ENCODE assay signal across 2 cellular contexts in the genomic region with DNA sequence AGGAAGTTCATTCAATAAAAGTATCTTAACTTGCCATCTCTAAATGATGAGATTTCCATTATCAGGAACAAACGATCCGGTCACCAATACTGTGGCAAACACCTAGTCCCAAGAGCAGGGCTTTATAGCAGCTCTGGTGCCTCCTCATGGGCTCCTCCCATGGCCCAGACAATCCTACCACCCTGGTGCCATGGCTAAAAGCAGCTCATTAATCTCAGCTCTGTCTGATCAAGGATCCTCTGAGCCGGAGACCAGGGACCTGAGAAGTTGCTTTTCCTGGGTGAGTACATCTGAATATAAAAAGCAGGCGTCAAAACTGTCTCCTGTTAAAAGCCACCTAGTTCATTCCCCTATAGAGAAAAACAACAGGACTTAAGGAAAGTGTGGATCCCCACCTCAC.
TF ChIP-seq lines count a peak whose summit lies in the region.

No MANE protein-coding gene starts in this region.

TF ChIP-seq in GM23338, 12 proteins besides CTCF, POLR2A, EP300 and RAD21:
- TF ChIP-seq ZNF331 (CRISPR knock-in tag; IDR thresholded peaks at IDR 0.05; ENCODE audit: low read depth), result no peak
- TF ChIP-seq, protein P1, sequence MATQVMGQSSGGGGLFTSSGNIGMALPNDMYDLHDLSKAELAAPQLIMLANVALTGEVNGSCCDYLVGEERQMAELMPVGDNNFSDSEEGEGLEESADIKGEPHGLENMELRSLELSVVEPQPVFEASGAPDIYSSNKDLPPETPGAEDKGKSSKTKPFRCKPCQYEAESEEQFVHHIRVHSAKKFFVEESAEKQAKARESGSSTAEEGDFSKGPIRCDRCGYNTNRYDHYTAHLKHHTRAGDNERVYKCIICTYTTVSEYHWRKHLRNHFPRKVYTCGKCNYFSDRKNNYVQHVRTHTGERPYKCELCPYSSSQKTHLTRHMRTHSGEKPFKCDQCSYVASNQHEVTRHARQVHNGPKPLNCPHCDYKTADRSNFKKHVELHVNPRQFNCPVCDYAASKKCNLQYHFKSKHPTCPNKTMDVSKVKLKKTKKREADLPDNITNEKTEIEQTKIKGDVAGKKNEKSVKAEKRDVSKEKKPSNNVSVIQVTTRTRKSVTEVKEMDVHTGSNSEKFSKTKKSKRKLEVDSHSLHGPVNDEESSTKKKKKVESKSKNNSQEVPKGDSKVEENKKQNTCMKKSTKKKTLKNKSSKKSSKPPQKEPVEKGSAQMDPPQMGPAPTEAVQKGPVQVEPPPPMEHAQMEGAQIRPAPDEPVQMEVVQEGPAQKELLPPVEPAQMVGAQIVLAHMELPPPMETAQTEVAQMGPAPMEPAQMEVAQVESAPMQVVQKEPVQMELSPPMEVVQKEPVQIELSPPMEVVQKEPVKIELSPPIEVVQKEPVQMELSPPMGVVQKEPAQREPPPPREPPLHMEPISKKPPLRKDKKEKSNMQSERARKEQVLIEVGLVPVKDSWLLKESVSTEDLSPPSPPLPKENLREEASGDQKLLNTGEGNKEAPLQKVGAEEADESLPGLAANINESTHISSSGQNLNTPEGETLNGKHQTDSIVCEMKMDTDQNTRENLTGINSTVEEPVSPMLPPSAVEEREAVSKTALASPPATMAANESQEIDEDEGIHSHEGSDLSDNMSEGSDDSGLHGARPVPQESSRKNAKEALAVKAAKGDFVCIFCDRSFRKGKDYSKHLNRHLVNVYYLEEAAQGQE (IDR thresholded peaks at IDR 0.05; ENCODE audit: unreplicated experiment), result no peak

TF ChIP-seq in IMR-90, 13 proteins besides CTCF, POLR2A, EP300 and RAD21:
- no peak for TF ChIP-seq CEBPB (IDR thresholded peaks at IDR 0.05; ENCODE audit: low read depth, low read length)
- no peak for TF ChIP-seq MXI1 (IDR thresholded peaks at IDR 0.05; ENCODE audit: borderline replicate concordance, low read depth, low read length)
- no peak for TF ChIP-seq SMC3 (IDR thresholded peaks at IDR 0.05; ENCODE audit: low read depth, low read length)
- no peak for TF ChIP-seq MAFK (IDR thresholded peaks at IDR 0.05; ENCODE audit: low read depth, low read length)
- no peak for TF ChIP-seq RFX5 (IDR thresholded peaks at IDR 0.05; ENCODE audit: low read depth, low read length)
- TF ChIP-seq RCOR1 (IDR thresholded peaks at IDR 0.05; ENCODE audit: insufficient replicate concordance, low read length), result no peak
- TF ChIP-seq CHD1 (IDR thresholded peaks at IDR 0.05; ENCODE audit: low read depth, low read length), result no peak
- TF ChIP-seq BHLHE40 (IDR thresholded peaks at IDR 0.05; ENCODE audit: low read depth, low read length), result no peak
- no peak for TF ChIP-seq FOS (IDR thresholded peaks at IDR 0.05; ENCODE audit: low read depth, low read length)
- TF ChIP-seq, protein P2, sequence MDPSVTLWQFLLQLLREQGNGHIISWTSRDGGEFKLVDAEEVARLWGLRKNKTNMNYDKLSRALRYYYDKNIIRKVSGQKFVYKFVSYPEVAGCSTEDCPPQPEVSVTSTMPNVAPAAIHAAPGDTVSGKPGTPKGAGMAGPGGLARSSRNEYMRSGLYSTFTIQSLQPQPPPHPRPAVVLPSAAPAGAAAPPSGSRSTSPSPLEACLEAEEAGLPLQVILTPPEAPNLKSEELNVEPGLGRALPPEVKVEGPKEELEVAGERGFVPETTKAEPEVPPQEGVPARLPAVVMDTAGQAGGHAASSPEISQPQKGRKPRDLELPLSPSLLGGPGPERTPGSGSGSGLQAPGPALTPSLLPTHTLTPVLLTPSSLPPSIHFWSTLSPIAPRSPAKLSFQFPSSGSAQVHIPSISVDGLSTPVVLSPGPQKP (IDR thresholded peaks at IDR 0.05; ENCODE audit: borderline replicate concordance, low read depth, low read length), result no peak
- TF ChIP-seq MAZ (IDR thresholded peaks at IDR 0.05; ENCODE audit: borderline replicate concordance, low read depth, low read length), result no peak
- no peak for TF ChIP-seq NFE2L2 (IDR thresholded peaks at IDR 0.05; ENCODE audit: low read depth, low read length)
- TF ChIP-seq, protein P3, sequence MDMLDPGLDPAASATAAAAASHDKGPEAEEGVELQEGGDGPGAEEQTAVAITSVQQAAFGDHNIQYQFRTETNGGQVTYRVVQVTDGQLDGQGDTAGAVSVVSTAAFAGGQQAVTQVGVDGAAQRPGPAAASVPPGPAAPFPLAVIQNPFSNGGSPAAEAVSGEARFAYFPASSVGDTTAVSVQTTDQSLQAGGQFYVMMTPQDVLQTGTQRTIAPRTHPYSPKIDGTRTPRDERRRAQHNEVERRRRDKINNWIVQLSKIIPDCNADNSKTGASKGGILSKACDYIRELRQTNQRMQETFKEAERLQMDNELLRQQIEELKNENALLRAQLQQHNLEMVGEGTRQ (IDR thresholded peaks at IDR 0.05; ENCODE audit: low read depth, low read length), result no peak
